Comparison of ENCODE assay signal across 19 cellular contexts in the genomic region with DNA sequence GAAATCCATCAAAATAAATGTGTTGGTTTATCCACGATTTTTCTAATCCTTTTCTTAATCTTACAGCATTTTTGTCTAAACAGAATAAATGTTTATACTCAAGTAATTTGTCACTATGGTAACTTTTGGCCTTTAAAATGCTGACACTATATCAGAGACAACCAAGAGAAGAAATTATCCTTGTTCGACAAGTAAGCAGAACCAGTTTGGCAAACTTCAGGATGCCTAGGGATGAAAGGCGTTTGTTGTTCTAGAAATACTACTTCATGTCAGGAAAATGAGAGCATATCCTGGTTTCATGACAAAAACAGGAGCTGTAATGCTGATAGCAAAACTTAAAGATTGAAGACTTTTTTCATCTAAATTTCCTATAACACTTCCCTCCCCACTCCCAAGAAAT.
A peak's percentile ranks its signal among the peaks of the same experiment; 100 is the strongest.
DNase-seq lines count a peak whose midpoint lies in the region; ATAC-seq and TF ChIP-seq lines count a peak whose summit lies in the region.
"Had no signal": no experiment of that assay in that cellular context is flagged by ENCODE, and none has a peak within 500 bp of the region (broad histone marks: within the 10 kb centered on the region; RNA-seq: fewer than 3 reads in every experiment).

No MANE protein-coding gene starts in this region.

- WGBS in mammary epithelial cell (ENCODE audit: low coverage, missing lambda C conversion rate) = 14% methylated on average over 3 of the region's 3 CpGs

- no peaks in the 10 kb centered on the region for H3K4me1 ChIP-seq in mammary epithelial cell (ENCODE audit: insufficient read depth, low read length)
- no peaks in the 10 kb centered on the region for H3K4me1 ChIP-seq in breast epithelium
- peaks cover 41% of the 10 kb centered on the region for H3K4me1 ChIP-seq in OCI-LY7 (ENCODE audit: insufficient read depth, low read length, poor library complexity, severe bottlenecking)
- H3K4me1 ChIP-seq in foreskin keratinocyte = peaks cover 16% of the 10 kb centered on the region
- H3K4me1 ChIP-seq: Caco-2, vagina had no signal

- H3K79me2 ChIP-seq in mammary epithelial cell (ENCODE audit: insufficient read depth, low read length) = no peaks in the 10 kb centered on the region
- H3K79me2 ChIP-seq in OCI-LY7 (ENCODE audit: insufficient read depth, low read depth, low read length) = no peaks in the 10 kb centered on the region

- no peaks in the 10 kb centered on the region for H3K9me2 ChIP-seq in OCI-LY7 (ENCODE audit: insufficient read depth, low read length)

- peak; percentile 42 for ATAC-seq in foreskin keratinocyte
- ATAC-seq: WTC11 had no signal

- TF ChIP-seq CTCF in mammary epithelial cell (conservative IDR thresholded peaks at IDR 0.05 in 1 of 2, IDR thresholded peaks at IDR 0.05 in 1 of 2; ENCODE audit: extremely low read depth in 1 of 2, insufficient read depth in 1 of 2, low read depth in 1 of 2, low read length in 2 of 2) (no peak), breast epithelium (IDR thresholded peaks at IDR 0.05) (no peak), OCI-LY7 (conservative IDR thresholded peaks at IDR 0.05; ENCODE audit: low read length) (no peak), foreskin keratinocyte (conservative IDR thresholded peaks at IDR 0.05) (no peak)

- intact Hi-C loops in mammary epithelial cell (cut with micrococcal nuclease) (no loop called here), breast epithelium (cut with DNase I; ENCODE audit: low total_unique reads) (no loop called here), OCI-LY7 (cut with micrococcal nuclease; ENCODE audit: unreplicated experiment) (no loop called here)

- no peaks in the 10 kb centered on the region for H4K20me1 ChIP-seq in mammary epithelial cell (ENCODE audit: insufficient read depth, low read length)
- H4K20me1 ChIP-seq in OCI-LY7 (ENCODE audit: insufficient read depth, low read length) = no peaks in the 10 kb centered on the region

- peak overlapping the region; percentile 40 for H2AFZ ChIP-seq in mammary epithelial cell (ENCODE audit: low read depth, low read length)
- H2AFZ ChIP-seq in OCI-LY7 (ENCODE audit: low read length) = peak overlapping the region; percentile 36; the same call in 1 of the 2 replicates

- TF ChIP-seq POLR2A in breast epithelium (IDR thresholded peaks at IDR 0.05) = no peak

- no peaks in the 10 kb centered on the region for H3K9me3 ChIP-seq in mammary epithelial cell (replicated peaks; ENCODE audit: insufficient read depth, low read length)
- no peaks in the 10 kb centered on the region for H3K9me3 ChIP-seq in breast epithelium
- no peaks in the 10 kb centered on the region for H3K9me3 ChIP-seq in OCI-LY7 (ENCODE audit: low read length)
- H3K9me3 ChIP-seq: Caco-2, vagina had no signal

- POLR2A ChIA-PET in OCI-LY7 (lab: Charles Lee) = interaction anchor here (0.6 to 1.1 kb wide), 2 partner anchors 710 to 763 kb away, joined by 4 to 6 read pairs; no protein-coding TSS in a partner anchor

- dilution Hi-C loops in mammary epithelial cell (cut with HindIII; ENCODE audit: low sequenced_read_pairs) = no loop called here

- no peak overlapping the region for H3K9ac ChIP-seq in mammary epithelial cell (ENCODE audit: insufficient read depth, low read length)

- in situ Hi-C loops in mammary epithelial cell (cut with MboI; ENCODE audit: low sequenced_read_pairs in 2 of 2) = no loop called here

- H3K27me3 ChIP-seq in mammary epithelial cell (ENCODE audit: insufficient read depth, low read length) = no peaks in the 10 kb centered on the region
- H3K27me3 ChIP-seq in breast epithelium = no peaks in the 10 kb centered on the region
- no peaks in the 10 kb centered on the region for H3K27me3 ChIP-seq in foreskin keratinocyte
- H3K27me3 ChIP-seq: vagina had no signal

- DNase-seq in mammary epithelial cell (peak; percentile 52), breast epithelium (ENCODE audit: low spot score in 2 of 2) (no peak), OCI-LY7 (ENCODE audit: low spot score) (no peak), foreskin keratinocyte (peak in 1 of 2 donors; percentile 53), germinal center (ENCODE audit: low spot score) (no peak), COLO668 (lab: John Stamatoyannopoulos, UW; ENCODE audit: unreplicated experiment) (no peak), pons (ENCODE audit: low spot score) (no peak), dedifferentiated amniotic fluid mesenchymal stem cell (ENCODE audit: extremely low spot score) (no peak)
- DNase-seq: activated naive CD4-positive, alpha-beta T cell treated with anti-CD3 and anti-CD28 coated beads, Interleukin-2, amount 10 ng/mL, durations not matched to agents 7 days and 5 days; amygdala; Caco-2; endodermal cell; NCI-H187; small intestine had no signal

- no peak overlapping the region for H3K4me3 ChIP-seq in mammary epithelial cell (replicated peaks in 1 of 3; ENCODE audit: insufficient read depth in 1 of 3, low read depth in 2 of 3, low read length in 3 of 3)
- no peak overlapping the region for H3K4me3 ChIP-seq in breast epithelium
- no peak overlapping the region for H3K4me3 ChIP-seq in OCI-LY7 (ENCODE audit: low read depth, low read length, poor library complexity, severe bottlenecking)
- H3K4me3 ChIP-seq: coronary artery, K562, SK-N-MC, vagina had no signal

- H3K27ac ChIP-seq in mammary epithelial cell (ENCODE audit: insufficient read depth, low read depth, low read length) (no peak overlapping the region), breast epithelium (no peak overlapping the region), OCI-LY7 (ENCODE audit: low read depth, low read length, poor library complexity, severe bottlenecking) (no peak overlapping the region), foreskin keratinocyte (peak overlapping the region; percentile 9)
- H3K27ac ChIP-seq: coronary artery, SK-N-MC, vagina had no signal

- H3K4me2 ChIP-seq in mammary epithelial cell (ENCODE audit: insufficient read depth, low read depth, low read length) (no peak overlapping the region), OCI-LY7 (ENCODE audit: low read length) (no peak overlapping the region)

- CTCF ChIA-PET in mammary epithelial cell (lab: Charles Lee; ENCODE audit: low non-redundant PET) (no interaction called here), OCI-LY7 (lab: Charles Lee; ENCODE audit: unreplicated experiment) (no interaction called here)

- no peaks in the 10 kb centered on the region for H3K36me3 ChIP-seq in mammary epithelial cell (ENCODE audit: insufficient read depth, low read length)
- H3K36me3 ChIP-seq in breast epithelium = no peaks in the 10 kb centered on the region
- H3K36me3 ChIP-seq in OCI-LY7 (ENCODE audit: insufficient read depth, low read length) = no peaks in the 10 kb centered on the region
- H3K36me3 ChIP-seq: vagina had no signal

- BruUV-seq in mammary epithelial cell (replicated peaks; lab: Mats Ljungman, UMichigan) (no TSS peak), OCI-LY7 (replicated peaks; lab: Mats Ljungman, UMichigan) (no TSS peak)
